9 cellular contexts compared by ENCODE assay signal in the genomic region with DNA sequence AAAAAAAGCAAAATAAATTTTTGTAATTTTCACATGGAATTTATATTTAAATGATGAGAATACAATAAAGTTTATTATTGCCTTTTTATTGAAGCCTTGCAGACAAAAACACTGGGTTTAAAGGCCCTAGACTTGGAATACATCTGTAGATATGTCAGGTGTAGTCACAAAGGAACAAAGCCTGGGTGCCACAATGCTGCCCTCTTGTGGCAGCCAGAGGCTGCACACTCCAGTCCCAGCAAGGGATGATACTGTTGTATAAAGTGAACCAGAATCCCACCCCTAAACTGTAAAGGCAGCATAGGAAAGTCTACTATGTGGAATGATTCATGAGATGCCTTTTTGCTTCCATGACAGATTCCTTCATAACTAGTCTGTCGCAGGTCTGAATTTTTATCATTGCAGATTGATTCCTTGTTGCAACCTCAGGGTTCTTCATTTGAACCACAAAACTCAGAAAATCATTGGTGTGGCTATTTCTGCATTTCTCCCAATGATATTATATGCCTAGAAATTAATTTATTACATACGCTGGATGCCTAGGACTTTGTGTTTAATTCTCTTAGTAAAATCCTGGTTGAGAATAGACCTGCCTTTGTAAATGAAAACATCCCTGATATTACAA. TPM values are rescaled to one million over a fixed set of nuclear protein-coding genes. Genes with fewer than 3 reads are reported as not detected.
DNase-seq lines count a peak whose midpoint lies in the region; ATAC-seq and TF ChIP-seq lines count a peak whose summit lies in the region.
"Had no signal": no experiment of that assay in that cellular context is flagged by ENCODE, and none has a peak within 500 bp of the region (broad histone marks: within the 10 kb centered on the region; RNA-seq: fewer than 3 reads in every experiment).

No MANE protein-coding gene starts in this region.

- peaks cover 8% of the 10 kb centered on the region for H3K4me1 Mint-ChIP-seq in Calu3 (ENCODE audit: low read depth, unreplicated experiment)

- no CpG with 5 or more reads among the region's 2 CpGs for WGBS in neuronal stem cell (ENCODE audit: extremely low coverage in 2 of 2, insufficient read length in 2 of 2, insufficient replicate concordance in 1 of 2), 2 donors

- no peaks in the 10 kb centered on the region for H3K9me2 ChIP-seq in OCI-LY7 (ENCODE audit: insufficient read depth, low read length)

- no peak overlapping the region for H3K14ac ChIP-seq in neuronal stem cell (ENCODE audit: low read length)

- H3K18ac ChIP-seq in neuronal stem cell (ENCODE audit: low read length), result no peak overlapping the region

- H3K79me1 ChIP-seq in neuronal stem cell (ENCODE audit: low read depth, low read length), result no peaks in the 10 kb centered on the region

- H2AFZ ChIP-seq in OCI-LY7 (ENCODE audit: low read length) (no peak overlapping the region), neuronal stem cell (ENCODE audit: low read length) (no peak overlapping the region)

- ATAC-seq in GM19463 (IDR thresholded peaks at IDR 0.05; ENCODE audit: unreplicated experiment) (peak; percentile 95), HG03571 (IDR thresholded peaks at IDR 0.05; ENCODE audit: unreplicated experiment) (peak; percentile 88)

- POLR2A ChIA-PET in OCI-LY7 (lab: Charles Lee), result interaction anchor here (1.0 to 2.1 kb wide), 4 partner anchors 37 to 298 kb away, joined by 3 to 11 read pairs (median 3); a partner anchor contains a TSS

- H4K91ac ChIP-seq in neuronal stem cell (ENCODE audit: low read depth, low read length, poor library complexity), result no peak overlapping the region

- no peak overlapping the region for H2BK120ac ChIP-seq in neuronal stem cell (ENCODE audit: low read depth, low read length)

- H3K4me3 ChIP-seq in OCI-LY7 (ENCODE audit: low read depth, low read length, poor library complexity, severe bottlenecking) (no peak overlapping the region), fibroblast of mammary gland (ENCODE audit: control insufficient read depth, low read depth, low read length) (no peak overlapping the region), neuronal stem cell (ENCODE audit: low read length in 2 of 2) (no peak overlapping the region)

- H3K27me3 ChIP-seq in neuronal stem cell (ENCODE audit: control insufficient read depth in 3 of 3, insufficient read depth in 3 of 3, low read depth in 1 of 3, low read length in 3 of 3), result no peaks in the 10 kb centered on the region

- no peak overlapping the region for H4K8ac ChIP-seq in neuronal stem cell (ENCODE audit: low read depth, low read length)

- no peak overlapping the region for H2BK15ac ChIP-seq in neuronal stem cell (ENCODE audit: low read length)

- H2AK5ac ChIP-seq in neuronal stem cell (ENCODE audit: low read depth, low read length), result no peak overlapping the region

- no peak overlapping the region for H3K4ac ChIP-seq in neuronal stem cell (ENCODE audit: low read length)

- H3K9ac ChIP-seq in neuronal stem cell (ENCODE audit: low read depth, low read length, poor library complexity), result no peak overlapping the region

- no peak overlapping the region for H3K23ac ChIP-seq in neuronal stem cell (ENCODE audit: low read depth, low read length, poor library complexity)

- H3K27ac Mint-ChIP-seq in Calu3 (ENCODE audit: unreplicated experiment), result no peak overlapping the region

- no peak overlapping the region for H3K4me3 Mint-ChIP-seq in Calu3 (ENCODE audit: low read depth, unreplicated experiment)

- H2BK5ac ChIP-seq in neuronal stem cell (ENCODE audit: low read length), result no peak overlapping the region

- no peaks in the 10 kb centered on the region for H3K79me2 ChIP-seq in OCI-LY7 (ENCODE audit: insufficient read depth, low read depth, low read length)

- intact Hi-C loops in Calu3 (cut with micrococcal nuclease; ENCODE audit: unreplicated experiment) (loop anchor here (1.0 to 10.0 kb wide), 3 partner anchors 107 to 323 kb away; a partner anchor contains a TSS), OCI-LY7 (cut with micrococcal nuclease; ENCODE audit: unreplicated experiment) (loop anchor here (1.0 kb wide), 2 partner anchors 291 to 323 kb away; no protein-coding TSS in a partner anchor)

- H3K9me3 Mint-ChIP-seq in Calu3 (ENCODE audit: low read depth, unreplicated experiment), result no peaks in the 10 kb centered on the region

- H3K36me3 Mint-ChIP-seq in Calu3 (ENCODE audit: insufficient read depth, unreplicated experiment), result no peaks in the 10 kb centered on the region

- H3K4me1 ChIP-seq in OCI-LY7 (ENCODE audit: insufficient read depth, low read length, poor library complexity, severe bottlenecking), result no peaks in the 10 kb centered on the region
- H3K4me1 ChIP-seq in neuronal stem cell (ENCODE audit: control insufficient read depth in 2 of 2, insufficient read depth in 1 of 2, low read depth in 1 of 2, low read length in 2 of 2), result no peaks in the 10 kb centered on the region

- CTCF ChIA-PET in Calu3 (lab: Charles Lee) (interaction anchor here (0.8 to 1.9 kb wide), 3 partner anchors 106 to 323 kb away, joined by 4 to 12 read pairs (median 4); a partner anchor contains a TSS), OCI-LY7 (lab: Charles Lee; ENCODE audit: unreplicated experiment) (interaction anchor here (1.0 to 1.4 kb wide), 3 partner anchors 268 to 323 kb away, joined by 3 read pairs; no protein-coding TSS in a partner anchor)

- H4K20me1 ChIP-seq in OCI-LY7 (ENCODE audit: insufficient read depth, low read length), result no peaks in the 10 kb centered on the region

- H3K4me2 ChIP-seq in OCI-LY7 (ENCODE audit: low read length), result no peak overlapping the region
- no peak overlapping the region for H3K4me2 ChIP-seq in neuronal stem cell (ENCODE audit: insufficient read depth, low read length, poor library complexity, severe bottlenecking)

- no peak overlapping the region for H3K27ac ChIP-seq in OCI-LY7 (ENCODE audit: low read depth, low read length, poor library complexity, severe bottlenecking)
- no peak overlapping the region for H3K27ac ChIP-seq in neuronal stem cell (replicated peaks; ENCODE audit: low read length)
- H3K27ac ChIP-seq: epithelial cell of prostate had no signal

- H3K27me3 Mint-ChIP-seq in Calu3 (ENCODE audit: unreplicated experiment), result no peaks in the 10 kb centered on the region

- H3K9me3 ChIP-seq in OCI-LY7 (ENCODE audit: low read length), result no peaks in the 10 kb centered on the region
- H3K9me3 ChIP-seq in neuronal stem cell (replicated peaks in 1 of 2; ENCODE audit: control insufficient read depth in 2 of 2, insufficient read depth in 1 of 2, low read depth in 1 of 2, low read length in 2 of 2), result no peaks in the 10 kb centered on the region

- H3K36me3 ChIP-seq in OCI-LY7 (ENCODE audit: insufficient read depth, low read length) (no peaks in the 10 kb centered on the region), neuronal stem cell (replicated peaks in 1 of 2; ENCODE audit: control insufficient read depth in 2 of 2, insufficient read depth in 2 of 2, low read length in 2 of 2) (no peaks in the 10 kb centered on the region)

- H2BK12ac ChIP-seq in neuronal stem cell (ENCODE audit: low read length), result no peak overlapping the region

- TF ChIP-seq CTCF in Calu3 (IDR thresholded peaks at IDR 0.05; ENCODE audit: unreplicated experiment) (peak; percentile 75), OCI-LY7 (conservative IDR thresholded peaks at IDR 0.05; ENCODE audit: low read length) (peak; percentile 100), fibroblast of mammary gland (conservative IDR thresholded peaks at IDR 0.05; ENCODE audit: control insufficient read depth, insufficient read depth, low read depth, low read length) (peak; percentile 100)

- DNase-seq in Calu3 (peak; percentile 58), OCI-LY7 (ENCODE audit: low spot score) (peak; percentile 70), activated T-cell treated with anti-CD3 and anti-CD28 coated beads for 48 hours (ENCODE audit: low read depth) (peak; percentile 47), fibroblast of mammary gland (ENCODE audit: low read depth) (peak; percentile 57), neuronal stem cell (ENCODE audit: low spot score) (peak; percentile 40), superior temporal gyrus (ENCODE audit: extremely low spot score) (peak; percentile 81)

- BruUV-seq in Calu3 (replicated peaks; lab: Mats Ljungman, UMichigan) (no TSS peak), OCI-LY7 (replicated peaks; lab: Mats Ljungman, UMichigan) (no TSS peak)

RNA-seq across cellular contexts. Expression of a gene that starts 37.0 kb away (rescaled TPM):
- total RNA-seq in Calu3 (2022) (0.27 and 0.35 TPM in 2 replicates), OCI-LY7 (2022) (0.10 and 0.18 TPM in 2 replicates)
- not detected in 2 replicates for total RNA-seq in OCI-LY7 (2014; rRNA removed; shearing (Covaris generic))
- 1.9 TPM for polyA plus RNA-seq in neuronal stem cell (2013, experiment 1 of 2)
- polyA plus RNA-seq in neuronal stem cell (2013, experiment 2 of 2), result 2.0 TPM

RNA-seq across cellular contexts. Expression of a gene that starts 53.7 kb away (rescaled TPM):
- 50.4 and 63.9 TPM in 2 replicates for total RNA-seq in Calu3 (2022)
- total RNA-seq in OCI-LY7 (2014; rRNA removed; shearing (Covaris generic)), result 93.2 and 103 TPM in 2 replicates
- 111 and 125 TPM in 2 replicates for total RNA-seq in OCI-LY7 (2022)
- 109 TPM for polyA plus RNA-seq in neuronal stem cell (2013, experiment 1 of 2)
- polyA plus RNA-seq in neuronal stem cell (2013, experiment 2 of 2), result 108 TPM
